10 cellular contexts compared by ENCODE assay signal in the genomic region with DNA sequence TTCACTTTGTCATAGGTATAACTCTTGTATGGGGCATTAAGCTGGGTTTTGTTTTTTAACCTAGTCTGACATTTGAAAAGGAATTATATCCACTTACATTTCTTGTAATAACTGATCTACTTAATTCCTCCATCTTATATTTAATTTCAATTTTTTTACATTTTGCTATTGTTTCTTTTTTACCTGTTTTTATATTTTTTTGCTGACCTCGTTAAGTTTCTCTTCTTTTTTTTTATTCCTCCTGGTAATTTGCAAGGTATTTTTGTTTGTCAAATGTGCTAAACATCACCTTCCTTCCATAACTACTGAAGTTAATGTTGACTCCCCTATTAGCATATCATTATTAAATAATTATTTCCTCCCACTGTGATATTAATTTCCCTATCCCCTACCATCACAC.
"Had no signal": no experiment of that assay in that cellular context is flagged by ENCODE, and none has a peak within 500 bp of the region (broad histone marks: within the 10 kb centered on the region; RNA-seq: fewer than 3 reads in every experiment).

No MANE protein-coding gene starts in this region.

- H3K4me1 Mint-ChIP-seq: IgD-negative memory B cell had no signal

- H3K4me3 ChIP-seq: GM23248, HAP-1 had no signal

- H3K27me3 Mint-ChIP-seq: IgD-negative memory B cell had no signal

- H3K4me3 Mint-ChIP-seq: HFFc6, IgD-negative memory B cell had no signal

- H3K27ac ChIP-seq: GM23248, HL-60 had no signal

- H3K36me3 ChIP-seq: HAP-1 had no signal

- H3K36me3 Mint-ChIP-seq: IgD-negative memory B cell had no signal

- H3K27ac Mint-ChIP-seq: HFFc6, IgD-negative memory B cell had no signal

- DNase-seq: GM23248, GOT3, H7, HFFc6, Kasumi-1, KG1 had no signal

- H3K9me3 ChIP-seq: HAP-1 had no signal

- ATAC-seq: HCT116 had no signal

- H2AFZ ChIP-seq: GM23248 had no signal

- H3K9ac ChIP-seq: GM23248 had no signal
